ENCODE assay signal across 29 cellular contexts in genomic region chr4:55308071-55308470, GRCh38.
"Had no signal": no experiment of that assay in that cellular context is flagged by ENCODE, and none has a peak within 500 bp of the region (broad histone marks: within the 10 kb centered on the region; RNA-seq: fewer than 3 reads in every experiment).

No MANE protein-coding gene starts in this region.

- H3K4me2 ChIP-seq: smooth muscle cell had no signal

- ATAC-seq: naive thymus-derived CD8-positive, alpha-beta T cell; natural killer cell treated with Interleukin-12 subunit alpha and Interleukin-12 subunit beta and Interleukin-15 and Interleukin-18, amount 100 ng/mL, for 72 hours; psoas muscle; right cardiac atrium; sciatic nerve; stimulated activated effector memory CD8-positive, alpha-beta T cell treated with anti-CD3 and anti-CD28 coated beads, Interleukin-12 subunit alpha, Interleukin-12 subunit beta, amount 100 ng/mL, for 72 hours; stimulated activated naive B cell treated with anti-CD40 and anti-IgM and Interleukin-4, amounts not matched to agents 10 μg/mL and 1 μg/mL and 100 μg/mL, for 72 hours had no signal

- H3K79me2 ChIP-seq: parathyroid adenoma had no signal

- FAIRE-seq: urothelium cell line had no signal

- H3K4me1 ChIP-seq: parathyroid adenoma, psoas muscle, spleen, stomach, thyroid gland, tibial nerve, vagina had no signal

- H3K4me3 ChIP-seq: ovary, psoas muscle, skin epidermis, smooth muscle cell, spleen, stomach, thoracic aorta, thyroid gland, tibial nerve, upper lobe of left lung, vagina had no signal

- DNase-seq: naive thymus-derived CD8-positive, alpha-beta T cell; nephron progenitor cell; nucleus accumbens; ovary; posterior cingulate gyrus; psoas muscle; right cardiac atrium; spleen; stimulated activated CD4-positive, alpha-beta T cell treated with anti-CD3 and anti-CD28 coated beads, Interleukin-12 subunit alpha, Interleukin-12 subunit beta, amount 100 ng/mL, for 4 hours; stimulated activated CD4-positive, alpha-beta T cell treated with anti-CD3 and anti-CD28 coated beads, Interleukin-2, amount 100 ng/mL, for 24 hours; stimulated activated CD4-positive, alpha-beta T cell treated with anti-CD3 and anti-CD28 coated beads, Interleukin-2, amount 100 ng/mL, for 48 hours; stimulated activated CD4-positive, alpha-beta T cell treated with anti-CD3 and anti-CD28 coated beads, Interleukin-4, amount 100 ng/mL, for 24 hours; stimulated activated naive B cell treated with anti-CD40 and anti-IgM and Interleukin-4, amounts not matched to agents 10 μg/mL and 1 μg/mL and 100 μg/mL, for 72 hours; stimulated activated naive CD4-positive, alpha-beta T cell treated with Interleukin-2 at 50 U/mL for 16 hours; stomach; thyroid gland; trophoblast cell; upper lobe of left lung had no signal

- H3K27ac ChIP-seq: neutrophil, ovary, parathyroid adenoma, psoas muscle, skin epidermis, spleen, stomach, thoracic aorta, thyroid gland, tibial nerve, upper lobe of left lung, vagina had no signal

- H3K36me3 ChIP-seq: neutrophil, ovary, spleen, stomach, thoracic aorta, thyroid gland, tibial nerve, upper lobe of left lung, vagina had no signal

- H3K9me3 ChIP-seq: neutrophil, ovary, psoas muscle, stomach, thoracic aorta, thyroid gland, tibial nerve, upper lobe of left lung, vagina had no signal

- H3K9ac ChIP-seq: parathyroid adenoma had no signal

- H3K27me3 ChIP-seq: neutrophil, ovary, stomach, thyroid gland, tibial nerve, upper lobe of left lung, vagina had no signal

- H2AFZ ChIP-seq: parathyroid adenoma had no signal
